ENCODE assay signal across 1 cellular context in genomic region chr7:29841926-29842671, GRCh38.
TF ChIP-seq lines count a peak whose summit lies in the region.

No MANE protein-coding gene starts in this region.

TF ChIP-seq in K562, 482 proteins besides CTCF, POLR2A, EP300 and RAD21 (continued from another document):
- TF ChIP-seq SAP30 (IDR thresholded peaks at IDR 0.05; ENCODE audit: borderline replicate concordance, insufficient read depth, low read depth, low read length, poor library complexity, severe bottlenecking) (no peak), TGIF2 (CRISPR knock-in tag; IDR thresholded peaks at IDR 0.05) (no peak), TCF3 (CRISPR knock-in tag; IDR thresholded peaks at IDR 0.05) (peak; percentile 83), TFAM (CRISPR knock-in tag; conservative IDR thresholded peaks at IDR 0.05) (no peak), GATAD2A (IDR thresholded peaks at IDR 0.05) (0 out of 2 replicates have a peak, but pooled peaks have one; percentile 21), HMGXB4 (CRISPR knock-in tag; IDR thresholded peaks at IDR 0.05) (no peak), PPARD (CRISPR knock-in tag; IDR thresholded peaks at IDR 0.05) (no peak), ZFP30 (CRISPR knock-in tag; IDR thresholded peaks at IDR 0.05; ENCODE audit: borderline replicate concordance) (no peak), RBM14 (IDR thresholded peaks at IDR 0.05; ENCODE audit: borderline replicate concordance, insufficient read depth, low read depth, low read length) (no peak), DPF2 (IDR thresholded peaks at IDR 0.05) (peak; percentile 72), CSDE1 (IDR thresholded peaks at IDR 0.05) (no peak), FOXP4 (CRISPR knock-in tag; IDR thresholded peaks at IDR 0.05; ENCODE audit: borderline replicate concordance) (no peak), ETV6 (IDR thresholded peaks at IDR 0.05; ENCODE audit: borderline replicate concordance in 1 of 2, low read depth in 2 of 2, low read length in 1 of 2) (no peak), ETV6 (CRISPR knock-in tag; IDR thresholded peaks at IDR 0.05; ENCODE audit: borderline replicate concordance) (no peak), SRSF9 (IDR thresholded peaks at IDR 0.05; ENCODE audit: borderline replicate concordance, low read depth, low read length) (no peak), NCOR1 (IDR thresholded peaks at IDR 0.05) (peak; percentile 60), ATF3 (IDR thresholded peaks at IDR 0.05) (no peak), ATF3 (CRISPR knock-in tag; conservative IDR thresholded peaks at IDR 0.05) (no peak), CTBP1 (IDR thresholded peaks at IDR 0.05; ENCODE audit: borderline replicate concordance) (peak; percentile 29; the same call in 1 of the 2 replicates), ZNF778 (CRISPR knock-in tag; IDR thresholded peaks at IDR 0.05) (no peak), HEY1 (CRISPR knock-in tag; IDR thresholded peaks at IDR 0.05; ENCODE audit: borderline replicate concordance) (no peak), IFI16 (CRISPR knock-in tag; IDR thresholded peaks at IDR 0.05) (no peak), MTA1 (IDR thresholded peaks at IDR 0.05; ENCODE audit: borderline replicate concordance) (no peak), NKRF (IDR thresholded peaks at IDR 0.05; ENCODE audit: borderline replicate concordance) (no peak), SMC3 (conservative IDR thresholded peaks at IDR 0.05; ENCODE audit: insufficient read depth, low read depth, low read length) (no peak), MTA3 (IDR thresholded peaks at IDR 0.05; ENCODE audit: borderline replicate concordance) (no peak), CBFA2T2 (conservative IDR thresholded peaks at IDR 0.05) (peak; percentile 66), SAFB2 (IDR thresholded peaks at IDR 0.05; ENCODE audit: borderline replicate concordance, low read depth, low read length, severe bottlenecking) (no peak), ZNF79 (CRISPR knock-in tag; IDR thresholded peaks at IDR 0.05; ENCODE audit: low read depth) (no peak)
- TF ChIP-seq, protein P1, sequence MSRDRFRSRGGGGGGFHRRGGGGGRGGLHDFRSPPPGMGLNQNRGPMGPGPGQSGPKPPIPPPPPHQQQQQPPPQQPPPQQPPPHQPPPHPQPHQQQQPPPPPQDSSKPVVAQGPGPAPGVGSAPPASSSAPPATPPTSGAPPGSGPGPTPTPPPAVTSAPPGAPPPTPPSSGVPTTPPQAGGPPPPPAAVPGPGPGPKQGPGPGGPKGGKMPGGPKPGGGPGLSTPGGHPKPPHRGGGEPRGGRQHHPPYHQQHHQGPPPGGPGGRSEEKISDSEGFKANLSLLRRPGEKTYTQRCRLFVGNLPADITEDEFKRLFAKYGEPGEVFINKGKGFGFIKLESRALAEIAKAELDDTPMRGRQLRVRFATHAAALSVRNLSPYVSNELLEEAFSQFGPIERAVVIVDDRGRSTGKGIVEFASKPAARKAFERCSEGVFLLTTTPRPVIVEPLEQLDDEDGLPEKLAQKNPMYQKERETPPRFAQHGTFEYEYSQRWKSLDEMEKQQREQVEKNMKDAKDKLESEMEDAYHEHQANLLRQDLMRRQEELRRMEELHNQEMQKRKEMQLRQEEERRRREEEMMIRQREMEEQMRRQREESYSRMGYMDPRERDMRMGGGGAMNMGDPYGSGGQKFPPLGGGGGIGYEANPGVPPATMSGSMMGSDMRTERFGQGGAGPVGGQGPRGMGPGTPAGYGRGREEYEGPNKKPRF (IDR thresholded peaks at IDR 0.05; ENCODE audit: low read depth, low read length), result no peak
- TF ChIP-seq, protein P2, sequence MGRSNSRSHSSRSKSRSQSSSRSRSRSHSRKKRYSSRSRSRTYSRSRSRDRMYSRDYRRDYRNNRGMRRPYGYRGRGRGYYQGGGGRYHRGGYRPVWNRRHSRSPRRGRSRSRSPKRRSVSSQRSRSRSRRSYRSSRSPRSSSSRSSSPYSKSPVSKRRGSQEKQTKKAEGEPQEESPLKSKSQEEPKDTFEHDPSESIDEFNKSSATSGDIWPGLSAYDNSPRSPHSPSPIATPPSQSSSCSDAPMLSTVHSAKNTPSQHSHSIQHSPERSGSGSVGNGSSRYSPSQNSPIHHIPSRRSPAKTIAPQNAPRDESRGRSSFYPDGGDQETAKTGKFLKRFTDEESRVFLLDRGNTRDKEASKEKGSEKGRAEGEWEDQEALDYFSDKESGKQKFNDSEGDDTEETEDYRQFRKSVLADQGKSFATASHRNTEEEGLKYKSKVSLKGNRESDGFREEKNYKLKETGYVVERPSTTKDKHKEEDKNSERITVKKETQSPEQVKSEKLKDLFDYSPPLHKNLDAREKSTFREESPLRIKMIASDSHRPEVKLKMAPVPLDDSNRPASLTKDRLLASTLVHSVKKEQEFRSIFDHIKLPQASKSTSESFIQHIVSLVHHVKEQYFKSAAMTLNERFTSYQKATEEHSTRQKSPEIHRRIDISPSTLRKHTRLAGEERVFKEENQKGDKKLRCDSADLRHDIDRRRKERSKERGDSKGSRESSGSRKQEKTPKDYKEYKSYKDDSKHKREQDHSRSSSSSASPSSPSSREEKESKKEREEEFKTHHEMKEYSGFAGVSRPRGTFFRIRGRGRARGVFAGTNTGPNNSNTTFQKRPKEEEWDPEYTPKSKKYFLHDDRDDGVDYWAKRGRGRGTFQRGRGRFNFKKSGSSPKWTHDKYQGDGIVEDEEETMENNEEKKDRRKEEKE (IDR thresholded peaks at IDR 0.05; ENCODE audit: borderline replicate concordance in 1 of 2, control insufficient read depth in 1 of 2, low read depth in 2 of 2, low read length in 1 of 2), result no peak
- TF ChIP-seq, protein P3, sequence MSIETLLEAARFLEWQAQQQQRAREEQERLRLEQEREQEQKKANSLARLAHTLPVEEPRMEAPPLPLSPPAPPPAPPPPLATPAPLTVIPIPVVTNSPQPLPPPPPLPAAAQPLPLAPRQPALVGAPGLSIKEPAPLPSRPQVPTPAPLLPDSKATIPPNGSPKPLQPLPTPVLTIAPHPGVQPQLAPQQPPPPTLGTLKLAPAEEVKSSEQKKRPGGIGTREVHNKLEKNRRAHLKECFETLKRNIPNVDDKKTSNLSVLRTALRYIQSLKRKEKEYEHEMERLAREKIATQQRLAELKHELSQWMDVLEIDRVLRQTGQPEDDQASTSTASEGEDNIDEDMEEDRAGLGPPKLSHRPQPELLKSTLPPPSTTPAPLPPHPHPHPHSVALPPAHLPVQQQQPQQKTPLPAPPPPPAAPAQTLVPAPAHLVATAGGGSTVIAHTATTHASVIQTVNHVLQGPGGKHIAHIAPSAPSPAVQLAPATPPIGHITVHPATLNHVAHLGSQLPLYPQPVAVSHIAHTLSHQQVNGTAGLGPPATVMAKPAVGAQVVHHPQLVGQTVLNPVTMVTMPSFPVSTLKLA (conservative IDR thresholded peaks at IDR 0.05), result no peak
- TF ChIP-seq, protein P4, sequence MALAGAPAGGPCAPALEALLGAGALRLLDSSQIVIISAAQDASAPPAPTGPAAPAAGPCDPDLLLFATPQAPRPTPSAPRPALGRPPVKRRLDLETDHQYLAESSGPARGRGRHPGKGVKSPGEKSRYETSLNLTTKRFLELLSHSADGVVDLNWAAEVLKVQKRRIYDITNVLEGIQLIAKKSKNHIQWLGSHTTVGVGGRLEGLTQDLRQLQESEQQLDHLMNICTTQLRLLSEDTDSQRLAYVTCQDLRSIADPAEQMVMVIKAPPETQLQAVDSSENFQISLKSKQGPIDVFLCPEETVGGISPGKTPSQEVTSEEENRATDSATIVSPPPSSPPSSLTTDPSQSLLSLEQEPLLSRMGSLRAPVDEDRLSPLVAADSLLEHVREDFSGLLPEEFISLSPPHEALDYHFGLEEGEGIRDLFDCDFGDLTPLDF (CRISPR knock-in tag; IDR thresholded peaks at IDR 0.05), result no peak
